In the genomic region with DNA sequence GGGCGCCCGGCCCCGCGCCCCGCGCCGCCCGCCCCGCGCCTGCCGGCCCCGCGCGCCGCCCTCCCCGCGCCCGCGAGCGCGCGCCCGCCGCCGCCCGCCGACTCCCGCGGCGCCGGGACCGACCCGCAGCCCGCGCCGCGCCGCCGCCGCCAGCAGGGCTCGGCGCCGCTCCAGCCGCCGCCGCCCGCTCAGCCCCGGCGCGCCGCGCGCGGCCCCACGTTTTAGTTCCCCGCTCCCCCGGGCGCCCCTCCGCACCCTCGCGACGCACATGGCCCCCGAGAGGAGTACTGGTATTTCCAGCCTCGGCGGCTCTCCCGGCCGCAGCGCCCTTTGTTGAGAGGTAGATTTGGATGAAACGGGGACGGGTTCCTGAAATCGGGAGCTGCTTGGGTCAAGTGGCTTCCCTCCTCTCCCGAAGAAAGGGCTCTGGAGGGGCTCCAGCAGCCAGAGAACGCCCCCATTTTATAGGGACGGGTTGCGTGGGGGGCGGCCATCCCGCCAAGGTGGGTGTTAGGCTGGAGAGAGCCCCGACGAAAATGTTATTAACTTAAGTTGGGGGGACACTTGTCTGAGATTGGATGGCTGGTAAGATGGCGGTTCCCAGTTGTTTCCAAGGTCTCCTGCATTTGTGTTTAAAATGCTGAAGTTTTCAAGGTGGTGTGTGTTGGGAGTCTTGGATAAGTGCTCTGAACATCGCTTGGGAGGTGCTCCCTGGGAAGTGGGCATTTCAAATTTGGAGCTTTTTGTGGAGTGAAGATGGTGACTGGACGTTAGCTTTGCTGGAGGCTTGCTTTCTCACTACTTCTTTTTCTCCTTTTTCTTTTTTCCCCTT, we compare ENCODE assay signal across 8 cellular contexts. TPM values are rescaled to one million over a fixed set of nuclear protein-coding genes. Genes with fewer than 3 reads are reported as not detected.
A peak's percentile ranks its signal among the peaks of the same experiment; 100 is the strongest.
DNase-seq lines count a peak whose midpoint lies in the region; ATAC-seq and TF ChIP-seq lines count a peak whose summit lies in the region.

No MANE protein-coding gene starts in this region.

- BruUV-seq in HCT116 (replicated peaks; lab: Mats Ljungman, UMichigan), result no TSS peak

- peak overlapping the region; percentile 91 for H3K27ac Mint-ChIP-seq in activated T-cell treated with anti-CD3 and anti-CD28 coated beads, Interleukin-2, amount 50 U/mL, for 24 hours

- TF ChIP-seq CTCF in AG04450 (IDR thresholded peaks at IDR 0.05; ENCODE audit: low read depth, low read length), result no peak
- no peak for TF ChIP-seq CTCF in HCT116 (IDR thresholded peaks at IDR 0.05 in 2 of 3, conservative IDR thresholded peaks at IDR 0.05 in 1 of 3; ENCODE audit: borderline replicate concordance in 1 of 3, insufficient read depth in 1 of 3, low read depth in 2 of 3, low read length in 2 of 3)
- TF ChIP-seq CTCF in fibroblast of villous mesenchyme (IDR thresholded peaks at IDR 0.05; ENCODE audit: insufficient read depth, low read depth, low read length), result no peak
- no peak for TF ChIP-seq CTCF in omental fat pad (IDR thresholded peaks at IDR 0.05)
- TF ChIP-seq CTCF in GM10266 (IDR thresholded peaks at IDR 0.05; ENCODE audit: control insufficient read depth, insufficient read depth, low read depth, missing control alignments), result no peak

- H3K36me3 Mint-ChIP-seq in activated T-cell treated with anti-CD3 and anti-CD28 coated beads, Interleukin-2, amount 50 U/mL, for 24 hours (ENCODE audit: low read depth), result peaks cover 40% of the 10 kb centered on the region

- peak overlapping the region; percentile 63 for H3K4me3 ChIP-seq in AG04450 (ENCODE audit: low read depth, low read length)
- H3K4me3 ChIP-seq in HCT116 (replicated peaks in 1 of 2; ENCODE audit: low read depth in 1 of 2, low read length in 2 of 2), result peak overlapping the region; percentile 64 to 68
- H3K4me3 ChIP-seq in fibroblast of villous mesenchyme (ENCODE audit: low read depth, low read length), result peak overlapping the region; percentile 68

- no peak for DNase-seq in AG04450 (ENCODE audit: low read depth, low spot score)
- no peak for DNase-seq in HCT116 (ENCODE audit: low read depth, low spot score)
- peak; percentile 70 for DNase-seq in activated T-cell treated with anti-CD3 and anti-CD28 coated beads, Interleukin-2, amount 50 U/mL, for 24 hours
- peak; percentile 20 for DNase-seq in fibroblast of villous mesenchyme (ENCODE audit: low read depth)
- DNase-seq in omental fat pad (ENCODE audit: low spot score), result no peak
- no peak for DNase-seq in NCI-H1694 (lab: John Stamatoyannopoulos, UW)
- DNase-seq in GM10266 (ENCODE audit: extremely low spot score), result no peak
- DNase-seq in LoVo (ENCODE audit: low spot score), result no peak

- no peak for ATAC-seq in HCT116
- ATAC-seq in omental fat pad (ENCODE audit: low FRiP score), result peak; percentile 3

- H3K27me3 Mint-ChIP-seq in activated T-cell treated with anti-CD3 and anti-CD28 coated beads, Interleukin-2, amount 50 U/mL, for 24 hours, result peaks cover 47% of the 10 kb centered on the region

- H3K27me3 ChIP-seq in AG04450 (ENCODE audit: control insufficient read depth, insufficient read depth, low read length) (peaks cover 17% of the 10 kb centered on the region), HCT116 (ENCODE audit: insufficient read depth, low read length) (peaks cover 25% of the 10 kb centered on the region)

- peaks cover 20% of the 10 kb centered on the region; the same call in 1 of the 2 replicates for H4K20me1 ChIP-seq in HCT116 (ENCODE audit: insufficient read depth)

- H3K27ac ChIP-seq in AG04450 (ENCODE audit: low read depth, low read length) (no peak overlapping the region), HCT116 (ENCODE audit: low read depth, low read length) (no peak overlapping the region)

- intact Hi-C loops in HCT116 (cut with micrococcal nuclease), result loop anchor here (5.0 kb wide), 1 partner anchor 320 kb away; the partner anchor contains the start of gene DNAJC1

- H3K9me2 ChIP-seq in HCT116 (ENCODE audit: insufficient read depth), result no peaks in the 10 kb centered on the region

- H3K36me3 ChIP-seq in HCT116 (ENCODE audit: control insufficient read depth in 1 of 2, insufficient read depth in 2 of 2, low read length in 2 of 2), result peaks cover 1 to 5% of the 10 kb centered on the region in 2 experiments; a peak in 1 of 4 replicates

- no peak for TF ChIP-seq POLR2A in HCT116 (IDR thresholded peaks at IDR 0.05; ENCODE audit: borderline replicate concordance, extremely low read depth, insufficient read depth, insufficient read length)

- no peak for TF ChIP-seq RAD21 in HCT116 (IDR thresholded peaks at IDR 0.05; ENCODE audit: low read depth)

- peaks cover 58% of the 10 kb centered on the region for H3K79me2 ChIP-seq in HCT116 (ENCODE audit: insufficient read depth, low read length)

- peak overlapping the region; percentile 72 for H3K9ac ChIP-seq in HCT116 (ENCODE audit: low read length)

- H3K4me2 ChIP-seq in HCT116 (ENCODE audit: low read length), result peak overlapping the region; percentile 88

- H2AFZ ChIP-seq in HCT116 (ENCODE audit: low read depth, low read length, poor library complexity, severe bottlenecking), result no peak overlapping the region

- no peaks in the 10 kb centered on the region for H3K9me3 Mint-ChIP-seq in activated T-cell treated with anti-CD3 and anti-CD28 coated beads, Interleukin-2, amount 50 U/mL, for 24 hours

- RAD21 ChIA-PET in HCT116 (lab: Charles Lee; ENCODE audit: low non-redundant PET in 1 of 2, low total read pairs in 2 of 2, uncharacterized antibody in 2 of 2, unreplicated experiment in 2 of 2), result no interaction called here

- CTCF ChIA-PET in AG04450 (lab: Charles Lee) (interaction anchor here (1.0 kb wide), 1 partner anchor 530 kb away, joined by 4 read pairs; no protein-coding TSS in a partner anchor), HCT116 (lab: Charles Lee) (no interaction called here)

- H3K4me1 ChIP-seq in HCT116 (ENCODE audit: control insufficient read depth in 1 of 2, insufficient read depth in 2 of 2, low read length in 2 of 2), result peaks cover 10 to 54% of the 10 kb centered on the region in 2 experiments; a peak in 3 of 4 replicates

- H3K9me3 ChIP-seq in AG04450 (ENCODE audit: control insufficient read depth, insufficient read depth, low read length), result no peaks in the 10 kb centered on the region
- H3K9me3 ChIP-seq in HCT116 (ENCODE audit: control insufficient read depth in 1 of 2, insufficient read depth in 1 of 2, low read depth in 1 of 2, low read length in 2 of 2), result no peaks in the 10 kb centered on the region

- H3K4me3 Mint-ChIP-seq in activated T-cell treated with anti-CD3 and anti-CD28 coated beads, Interleukin-2, amount 50 U/mL, for 24 hours, result peak overlapping the region; percentile 93

- POLR2A ChIA-PET in AG04450 (lab: Yijun Ruan, JAX), result interaction anchor here (0.6 to 1.4 kb wide), 3 partner anchors 18 to 607 kb away, joined by 3 read pairs; no protein-coding TSS in a partner anchor
- POLR2A ChIA-PET in HCT116 (lab: Charles Lee), result no interaction called here

- H3K4me1 Mint-ChIP-seq in activated T-cell treated with anti-CD3 and anti-CD28 coated beads, Interleukin-2, amount 50 U/mL, for 24 hours (ENCODE audit: low read depth), result peaks cover 64% of the 10 kb centered on the region

TF ChIP-seq in HCT116, 20 proteins besides CTCF, POLR2A, EP300 and RAD21:
- TF ChIP-seq REST (IDR thresholded peaks at IDR 0.05; ENCODE audit: low read depth) (no peak), ZFX (IDR thresholded peaks at IDR 0.05) (no peak), EZH2 (IDR thresholded peaks at IDR 0.05) (peak; percentile 100), EZH2phosphoT487 (IDR thresholded peaks at IDR 0.05; ENCODE audit: borderline replicate concordance) (peak; percentile 100)

RNA-seq across cellular contexts. Expression of gene BMI1, which starts 1.1 kb away (rescaled TPM):
- 40.4 and 50.4 TPM in 2 replicates for polyA plus RNA-seq in AG04450 (2011; rRNA removed)
- 47.1 and 57.3 TPM in 2 replicates for polyA minus RNA-seq in AG04450 (2011; rRNA and poly(A)+ RNA removed)
- 81.1 TPM for total RNA-seq in HCT116 (2021; ENCODE audit: unreplicated experiment)
- polyA plus RNA-seq in HCT116 (2012), result 48.6 and 52.5 TPM in 2 replicates
- total RNA-seq in fibroblast of villous mesenchyme, result 43.2 and 49.0 TPM in 2 replicates
- total RNA-seq in omental fat pad, result 10 to 100 TPM; 55.4 to 76.1 (median 62.6) TPM

RNA-seq across cellular contexts. Expression of gene COMMD3, which starts 5.9 kb away (rescaled TPM):
- polyA plus RNA-seq in AG04450 (2011; rRNA removed), result 49.4 and 64.7 TPM in 2 replicates
- polyA minus RNA-seq in AG04450 (2011; rRNA and poly(A)+ RNA removed), result 8.2 and 9.6 TPM in 2 replicates
- 43.0 TPM for total RNA-seq in HCT116 (2021; ENCODE audit: unreplicated experiment)
- polyA plus RNA-seq in HCT116 (2012), result 20.2 and 27.9 TPM in 2 replicates
- total RNA-seq in fibroblast of villous mesenchyme, result 32.9 and 38.4 TPM in 2 replicates
- 10 to 100 TPM; 17.8 to 31.9 (median 26.7) TPM for total RNA-seq in omental fat pad

RNA-seq across cellular contexts. Expression of gene SPAG6, which starts 23.2 kb away (rescaled TPM):
- not detected in 2 replicates for polyA plus RNA-seq in AG04450 (2011; rRNA removed)
- not detected in 2 replicates for polyA minus RNA-seq in AG04450 (2011; rRNA and poly(A)+ RNA removed)
- total RNA-seq in HCT116 (2021; ENCODE audit: unreplicated experiment) (not detected), fibroblast of villous mesenchyme (not detected in 2 replicates), omental fat pad (not detected)
- polyA plus RNA-seq in HCT116 (2012), result not detected in 2 replicates

Comparison
In these comparisons a context has a peak if more than half of its experiments do, and no peak if none do; other contexts are left out.
1. DNase-seq: peak in activated T-cell treated with anti-CD3 and anti-CD28 coated beads, Interleukin-2, amount 50 U/mL, for 24 hours (single experiment) and fibroblast of villous mesenchyme (single experiment); none in AG04450 (single experiment), HCT116 (single experiment), omental fat pad (single experiment), NCI-H1694 (single experiment), GM10266 (single experiment) and LoVo (single experiment).
2. Peak in every context shown above with its lines, with median percentiles within 50 percentile points of each other: H3K4me3 ChIP-seq.